In genomic region chr6:149941583-149942460, GRCh38 we compare ENCODE assay signal across 1 cellular context.
TF ChIP-seq lines count a peak whose summit lies in the region.

TSS of gene ULBP2 (plus strand) at chr6:149942014. CDS start at chr6:149942073, 59 bp downstream.

TF ChIP-seq in K562, 482 proteins besides CTCF, POLR2A, EP300 and RAD21 (continued from another document and continues in another):
- no peak for TF ChIP-seq NBN (IDR thresholded peaks at IDR 0.05; ENCODE audit: low read depth)
- TF ChIP-seq PRPF4 (IDR thresholded peaks at IDR 0.05; ENCODE audit: insufficient read depth, low read depth, low read length, poor library complexity, severe bottlenecking) = no peak
- TF ChIP-seq SIN3A (IDR thresholded peaks at IDR 0.05; ENCODE audit: borderline replicate concordance in 2 of 2, control insufficient read depth in 1 of 2, low read depth in 2 of 2, low read length in 2 of 2) = no peak
- TF ChIP-seq RBM34 (IDR thresholded peaks at IDR 0.05; ENCODE audit: borderline replicate concordance, insufficient read depth, low read length) = no peak
- no peak for TF ChIP-seq ZNF717 (CRISPR knock-in tag; IDR thresholded peaks at IDR 0.05)
- TF ChIP-seq MCM5 (IDR thresholded peaks at IDR 0.05; ENCODE audit: low read depth) = no peak
- no peak for TF ChIP-seq MYC (IDR thresholded peaks at IDR 0.05; ENCODE audit: low read depth, low read length)
- no peak for TF ChIP-seq MYC (CRISPR knock-in tag; IDR thresholded peaks at IDR 0.05; ENCODE audit: borderline replicate concordance, low read depth)
- TF ChIP-seq, protein P1, sequence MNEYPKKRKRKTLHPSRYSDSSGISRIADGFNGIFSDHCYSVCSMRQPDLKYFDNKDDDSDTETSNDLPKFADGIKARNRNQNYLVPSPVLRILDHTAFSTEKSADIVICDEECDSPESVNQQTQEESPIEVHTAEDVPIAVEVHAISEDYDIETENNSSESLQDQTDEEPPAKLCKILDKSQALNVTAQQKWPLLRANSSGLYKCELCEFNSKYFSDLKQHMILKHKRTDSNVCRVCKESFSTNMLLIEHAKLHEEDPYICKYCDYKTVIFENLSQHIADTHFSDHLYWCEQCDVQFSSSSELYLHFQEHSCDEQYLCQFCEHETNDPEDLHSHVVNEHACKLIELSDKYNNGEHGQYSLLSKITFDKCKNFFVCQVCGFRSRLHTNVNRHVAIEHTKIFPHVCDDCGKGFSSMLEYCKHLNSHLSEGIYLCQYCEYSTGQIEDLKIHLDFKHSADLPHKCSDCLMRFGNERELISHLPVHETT (CRISPR knock-in tag; conservative IDR thresholded peaks at IDR 0.05 in 1 of 2, IDR thresholded peaks at IDR 0.05 in 1 of 2) = no peak
- TF ChIP-seq SREBF2 (CRISPR knock-in tag; IDR thresholded peaks at IDR 0.05) = no peak
- TF ChIP-seq ZNF764 (CRISPR knock-in tag; IDR thresholded peaks at IDR 0.05; ENCODE audit: low read depth) = no peak
- TF ChIP-seq FOXP1 (CRISPR knock-in tag; IDR thresholded peaks at IDR 0.05) = peak; percentile 87; the same call in 1 of the 2 replicates
- no peak for TF ChIP-seq TCF7 (IDR thresholded peaks at IDR 0.05; ENCODE audit: borderline replicate concordance)
- TF ChIP-seq JUND (IDR thresholded peaks at IDR 0.05; ENCODE audit: borderline replicate concordance, low read depth, low read length) = peak; percentile 48
- TF ChIP-seq JUND (tag; IDR thresholded peaks at IDR 0.05; ENCODE audit: borderline replicate concordance, low read depth, low read length) = no peak
- TF ChIP-seq FOXJ3 (CRISPR knock-in tag; IDR thresholded peaks at IDR 0.05) = no peak
- no peak for TF ChIP-seq ZNF586 (CRISPR knock-in tag; conservative IDR thresholded peaks at IDR 0.05)
- no peak for TF ChIP-seq HNRNPUL1 (IDR thresholded peaks at IDR 0.05; ENCODE audit: low read length)
- no peak for TF ChIP-seq ZNF24 (IDR thresholded peaks at IDR 0.05)
- no peak for TF ChIP-seq FOXK2 (conservative IDR thresholded peaks at IDR 0.05 in 1 of 2, IDR thresholded peaks at IDR 0.05 in 1 of 2; ENCODE audit: low read depth in 2 of 2)
- TF ChIP-seq NCOA2 (IDR thresholded peaks at IDR 0.05; ENCODE audit: partially characterized antibody in 2 of 2) = no peak
- TF ChIP-seq HLTF (IDR thresholded peaks at IDR 0.05) = no peak
- no peak for TF ChIP-seq CSDE1 (IDR thresholded peaks at IDR 0.05)
- TF ChIP-seq, protein P2, sequence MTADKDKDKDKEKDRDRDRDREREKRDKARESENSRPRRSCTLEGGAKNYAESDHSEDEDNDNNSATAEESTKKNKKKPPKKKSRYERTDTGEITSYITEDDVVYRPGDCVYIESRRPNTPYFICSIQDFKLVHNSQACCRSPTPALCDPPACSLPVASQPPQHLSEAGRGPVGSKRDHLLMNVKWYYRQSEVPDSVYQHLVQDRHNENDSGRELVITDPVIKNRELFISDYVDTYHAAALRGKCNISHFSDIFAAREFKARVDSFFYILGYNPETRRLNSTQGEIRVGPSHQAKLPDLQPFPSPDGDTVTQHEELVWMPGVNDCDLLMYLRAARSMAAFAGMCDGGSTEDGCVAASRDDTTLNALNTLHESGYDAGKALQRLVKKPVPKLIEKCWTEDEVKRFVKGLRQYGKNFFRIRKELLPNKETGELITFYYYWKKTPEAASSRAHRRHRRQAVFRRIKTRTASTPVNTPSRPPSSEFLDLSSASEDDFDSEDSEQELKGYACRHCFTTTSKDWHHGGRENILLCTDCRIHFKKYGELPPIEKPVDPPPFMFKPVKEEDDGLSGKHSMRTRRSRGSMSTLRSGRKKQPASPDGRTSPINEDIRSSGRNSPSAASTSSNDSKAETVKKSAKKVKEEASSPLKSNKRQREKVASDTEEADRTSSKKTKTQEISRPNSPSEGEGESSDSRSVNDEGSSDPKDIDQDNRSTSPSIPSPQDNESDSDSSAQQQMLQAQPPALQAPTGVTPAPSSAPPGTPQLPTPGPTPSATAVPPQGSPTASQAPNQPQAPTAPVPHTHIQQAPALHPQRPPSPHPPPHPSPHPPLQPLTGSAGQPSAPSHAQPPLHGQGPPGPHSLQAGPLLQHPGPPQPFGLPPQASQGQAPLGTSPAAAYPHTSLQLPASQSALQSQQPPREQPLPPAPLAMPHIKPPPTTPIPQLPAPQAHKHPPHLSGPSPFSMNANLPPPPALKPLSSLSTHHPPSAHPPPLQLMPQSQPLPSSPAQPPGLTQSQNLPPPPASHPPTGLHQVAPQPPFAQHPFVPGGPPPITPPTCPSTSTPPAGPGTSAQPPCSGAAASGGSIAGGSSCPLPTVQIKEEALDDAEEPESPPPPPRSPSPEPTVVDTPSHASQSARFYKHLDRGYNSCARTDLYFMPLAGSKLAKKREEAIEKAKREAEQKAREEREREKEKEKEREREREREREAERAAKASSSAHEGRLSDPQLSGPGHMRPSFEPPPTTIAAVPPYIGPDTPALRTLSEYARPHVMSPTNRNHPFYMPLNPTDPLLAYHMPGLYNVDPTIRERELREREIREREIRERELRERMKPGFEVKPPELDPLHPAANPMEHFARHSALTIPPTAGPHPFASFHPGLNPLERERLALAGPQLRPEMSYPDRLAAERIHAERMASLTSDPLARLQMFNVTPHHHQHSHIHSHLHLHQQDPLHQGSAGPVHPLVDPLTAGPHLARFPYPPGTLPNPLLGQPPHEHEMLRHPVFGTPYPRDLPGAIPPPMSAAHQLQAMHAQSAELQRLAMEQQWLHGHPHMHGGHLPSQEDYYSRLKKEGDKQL (CRISPR knock-in tag; IDR thresholded peaks at IDR 0.05; ENCODE audit: borderline replicate concordance) = no peak
- no peak for TF ChIP-seq CREB5 (CRISPR knock-in tag; IDR thresholded peaks at IDR 0.05)
- TF ChIP-seq ZNF668 (CRISPR knock-in tag; IDR thresholded peaks at IDR 0.05) = no peak
- no peak for TF ChIP-seq ZNF140 (CRISPR knock-in tag; IDR thresholded peaks at IDR 0.05)
- no peak for TF ChIP-seq KHSRP (IDR thresholded peaks at IDR 0.05)
- TF ChIP-seq HMBOX1 (IDR thresholded peaks at IDR 0.05) = no peak
- TF ChIP-seq CTCFL (IDR thresholded peaks at IDR 0.05; ENCODE audit: borderline replicate concordance, insufficient read depth, low read depth, low read length, poor library complexity, severe bottlenecking) = no peak
- TF ChIP-seq HMG20A (CRISPR knock-in tag; conservative IDR thresholded peaks at IDR 0.05) = no peak
- TF ChIP-seq ZNF143 (CRISPR knock-in tag; IDR thresholded peaks at IDR 0.05) = no peak
- TF ChIP-seq, protein P3, sequence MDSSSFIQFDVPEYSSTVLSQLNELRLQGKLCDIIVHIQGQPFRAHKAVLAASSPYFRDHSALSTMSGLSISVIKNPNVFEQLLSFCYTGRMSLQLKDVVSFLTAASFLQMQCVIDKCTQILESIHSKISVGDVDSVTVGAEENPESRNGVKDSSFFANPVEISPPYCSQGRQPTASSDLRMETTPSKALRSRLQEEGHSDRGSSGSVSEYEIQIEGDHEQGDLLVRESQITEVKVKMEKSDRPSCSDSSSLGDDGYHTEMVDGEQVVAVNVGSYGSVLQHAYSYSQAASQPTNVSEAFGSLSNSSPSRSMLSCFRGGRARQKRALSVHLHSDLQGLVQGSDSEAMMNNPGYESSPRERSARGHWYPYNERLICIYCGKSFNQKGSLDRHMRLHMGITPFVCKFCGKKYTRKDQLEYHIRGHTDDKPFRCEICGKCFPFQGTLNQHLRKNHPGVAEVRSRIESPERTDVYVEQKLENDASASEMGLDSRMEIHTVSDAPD (CRISPR knock-in tag; IDR thresholded peaks at IDR 0.05) = no peak
- TF ChIP-seq POLR2AphosphoS5 (IDR thresholded peaks at IDR 0.05; ENCODE audit: control insufficient read depth, insufficient read depth, low read depth, low read length) = no peak
- no peak for TF ChIP-seq MTA1 (IDR thresholded peaks at IDR 0.05; ENCODE audit: borderline replicate concordance)
- no peak for TF ChIP-seq ZNF311 (CRISPR knock-in tag; IDR thresholded peaks at IDR 0.05)
- TF ChIP-seq ZNF224 (CRISPR knock-in tag; IDR thresholded peaks at IDR 0.05) = no peak
- no peak for TF ChIP-seq ZBTB1 (CRISPR knock-in tag; IDR thresholded peaks at IDR 0.05; ENCODE audit: borderline replicate concordance, low read depth)
- TF ChIP-seq ZKSCAN1 (IDR thresholded peaks at IDR 0.05; ENCODE audit: low read depth, low read length) = no peak
- no peak for TF ChIP-seq MLX (CRISPR knock-in tag; conservative IDR thresholded peaks at IDR 0.05)
- no peak for TF ChIP-seq ELK1 (CRISPR knock-in tag; IDR thresholded peaks at IDR 0.05)
- TF ChIP-seq BCLAF1 (IDR thresholded peaks at IDR 0.05; ENCODE audit: borderline replicate concordance in 1 of 2, control insufficient read depth in 1 of 2, low read depth in 2 of 2, low read length in 1 of 2) = no peak
- peak; percentile 67 for TF ChIP-seq ZNF511 (CRISPR knock-in tag; IDR thresholded peaks at IDR 0.05)
- TF ChIP-seq, protein P4, sequence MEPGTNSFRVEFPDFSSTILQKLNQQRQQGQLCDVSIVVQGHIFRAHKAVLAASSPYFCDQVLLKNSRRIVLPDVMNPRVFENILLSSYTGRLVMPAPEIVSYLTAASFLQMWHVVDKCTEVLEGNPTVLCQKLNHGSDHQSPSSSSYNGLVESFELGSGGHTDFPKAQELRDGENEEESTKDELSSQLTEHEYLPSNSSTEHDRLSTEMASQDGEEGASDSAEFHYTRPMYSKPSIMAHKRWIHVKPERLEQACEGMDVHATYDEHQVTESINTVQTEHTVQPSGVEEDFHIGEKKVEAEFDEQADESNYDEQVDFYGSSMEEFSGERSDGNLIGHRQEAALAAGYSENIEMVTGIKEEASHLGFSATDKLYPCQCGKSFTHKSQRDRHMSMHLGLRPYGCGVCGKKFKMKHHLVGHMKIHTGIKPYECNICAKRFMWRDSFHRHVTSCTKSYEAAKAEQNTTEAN (CRISPR knock-in tag; IDR thresholded peaks at IDR 0.05) = no peak
- peak; percentile 55 for TF ChIP-seq RBFOX2 (IDR thresholded peaks at IDR 0.05; ENCODE audit: low read depth, low read length)
- TF ChIP-seq ZNF121 (CRISPR knock-in tag; conservative IDR thresholded peaks at IDR 0.05) = no peak
